Comparison of ENCODE assay signal across 12 cellular contexts in the genomic region with DNA sequence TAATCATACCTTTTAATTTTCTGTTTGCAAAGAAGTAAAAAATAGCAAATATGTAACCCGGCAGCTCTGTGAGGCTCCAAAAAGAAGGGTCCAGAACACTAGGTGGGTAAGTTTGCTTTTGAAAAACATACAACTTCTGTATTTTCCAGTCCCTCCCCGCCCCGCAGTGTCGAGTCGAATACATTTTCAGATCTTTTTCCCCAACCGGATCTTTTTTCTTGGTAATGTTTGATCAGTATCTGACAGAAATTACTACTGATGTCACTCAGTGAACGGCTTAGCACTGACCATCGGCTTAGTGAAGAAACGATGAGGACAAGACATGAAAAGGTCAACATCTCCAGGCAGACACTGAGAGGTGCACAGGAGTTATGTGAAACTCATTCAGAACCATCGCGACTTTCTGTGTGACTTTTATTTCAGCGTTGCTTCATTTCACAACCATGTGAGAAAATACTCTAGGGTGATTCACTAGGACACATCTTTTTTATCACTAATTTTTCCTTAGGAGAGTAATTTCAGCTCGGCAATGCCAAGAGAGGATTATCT. TPM values are rescaled to one million over a fixed set of nuclear protein-coding genes. Genes with fewer than 3 reads are reported as not detected.
DNase-seq lines count a peak whose midpoint lies in the region; ATAC-seq and TF ChIP-seq lines count a peak whose summit lies in the region.
"Had no signal": no experiment of that assay in that cellular context is flagged by ENCODE, and none has a peak within 500 bp of the region (broad histone marks: within the 10 kb centered on the region; RNA-seq: fewer than 3 reads in every experiment).

No MANE protein-coding gene starts in this region.

- H3K36me3 Mint-ChIP-seq in CD4-positive, alpha-beta T cell (ENCODE audit: low read depth): peaks cover 11% of the 10 kb centered on the region
- peaks cover 7 to 9% (median 8%) of the 10 kb centered on the region in 3 donors for H3K36me3 Mint-ChIP-seq in CD8-positive, alpha-beta memory T cell

- DNase-seq in CD4-positive, alpha-beta T cell: no peak
- DNase-seq in NT2/D1 (ENCODE audit: low read depth, low spot score) (no peak), tibial nerve (ENCODE audit: low spot score in 2 of 2) (no peak), NCI-H446 (lab: John Stamatoyannopoulos, UW) (no peak)
- DNase-seq in CD8-positive, alpha-beta memory T cell: no peak
- DNase-seq: naive thymus-derived CD4-positive, alpha-beta T cell; NCI-H82; stimulated activated CD4-positive, alpha-beta T cell treated with anti-CD3 and anti-CD28 coated beads, Interleukin-12 subunit alpha, Interleukin-12 subunit beta, amount 100 ng/mL, for 4 hours had no signal

- 60 to 61% methylated on average over 10 to 13 of the region's 13 CpGs for WGBS in gastroesophageal sphincter (ENCODE audit: low coverage in 1 of 2), 2 donors
- 82 to 87% methylated on average over 13 of the region's 13 CpGs for WGBS in tibial nerve, 2 donors

- peak overlapping the region; percentile 5 for H3K4me3 Mint-ChIP-seq in CD4-positive, alpha-beta T cell
- peak overlapping the region in 2 of 7 donors; percentile 14 to 35 for H3K4me3 Mint-ChIP-seq in CD8-positive, alpha-beta memory T cell

- TF ChIP-seq EP300 in gastroesophageal sphincter (IDR thresholded peaks at IDR 0.05): no peak
- TF ChIP-seq EP300 in tibial nerve (IDR thresholded peaks at IDR 0.05): no peak

- CTCF ChIA-PET in CD4-positive, alpha-beta T cell (lab: Charles Lee): no interaction called here
- CTCF ChIA-PET in CD8-positive, alpha-beta memory T cell (lab: Charles Lee): interaction anchor here (1.2 kb wide), 1 partner anchor 14 kb away, joined by 4 read pairs; no protein-coding TSS in a partner anchor

- no peak overlapping the region for H3K27ac Mint-ChIP-seq in CD4-positive, alpha-beta T cell
- peak overlapping the region in 1 of 8 donors; percentile 54 for H3K27ac Mint-ChIP-seq in CD8-positive, alpha-beta memory T cell
- H3K27ac Mint-ChIP-seq: naive thymus-derived CD4-positive, alpha-beta T cell had no signal

- H3K27me3 Mint-ChIP-seq in CD4-positive, alpha-beta T cell: peaks cover 55% of the 10 kb centered on the region
- peaks cover 45 to 48% of the 10 kb centered on the region in 2 donors for H3K27me3 Mint-ChIP-seq in CD8-positive, alpha-beta memory T cell

- ATAC-seq in CD4-positive, alpha-beta T cell (ENCODE audit: poor library complexity): no peak
- ATAC-seq in gastroesophageal sphincter (no peak), GM21381 (IDR thresholded peaks at IDR 0.05; ENCODE audit: unreplicated experiment) (no peak)
- ATAC-seq: naive thymus-derived CD4-positive, alpha-beta T cell had no signal

- POLR2A ChIA-PET in CD4-positive, alpha-beta T cell (lab: Charles Lee): interaction anchor here (1.0 kb wide), 1 partner anchor 12 kb away, joined by 4 read pairs; no protein-coding TSS in a partner anchor
- POLR2A ChIA-PET in CD8-positive, alpha-beta memory T cell (lab: Charles Lee): no interaction called here

- peaks cover 5% of the 10 kb centered on the region for H3K9me3 ChIP-seq in CD4-positive, alpha-beta T cell (ENCODE audit: control insufficient read depth, low read length)
- H3K9me3 ChIP-seq in NT2/D1 (ENCODE audit: insufficient read depth, low read length) (peaks cover 1% of the 10 kb centered on the region; the same call in 1 of the 2 replicates), gastroesophageal sphincter (no peaks in the 10 kb centered on the region), neuron (ENCODE audit: low read length) (no peaks in the 10 kb centered on the region), tibial nerve (no peaks in the 10 kb centered on the region)
- H3K9me3 ChIP-seq in CD8-positive, alpha-beta memory T cell (ENCODE audit: low read length): no peaks in the 10 kb centered on the region
- H3K9me3 ChIP-seq: SJSA1 had no signal

- intact Hi-C loops in CD4-positive, alpha-beta T cell (cut with DNase I, micrococcal nuclease): no loop called here

- TF ChIP-seq CTCF in CD4-positive, alpha-beta T cell (IDR thresholded peaks at IDR 0.05): no peak
- TF ChIP-seq CTCF in gastroesophageal sphincter (IDR thresholded peaks at IDR 0.05): no peak
- no peak for TF ChIP-seq CTCF in tibial nerve (IDR thresholded peaks at IDR 0.05)

- H3K4me1 ChIP-seq in NT2/D1 (ENCODE audit: insufficient read depth, insufficient read length) (no peaks in the 10 kb centered on the region), gastroesophageal sphincter (peaks cover 0 to 31% (median 6%) of the 10 kb centered on the region in 3 donors), neuron (ENCODE audit: insufficient read depth, low read length) (peaks cover 13% of the 10 kb centered on the region), tibial nerve (peaks cover 0 to 30% (median 22%) of the 10 kb centered on the region in 4 donors)
- peaks cover 15% of the 10 kb centered on the region for H3K4me1 ChIP-seq in CD8-positive, alpha-beta memory T cell (ENCODE audit: insufficient read depth, low read length)
- H3K4me1 ChIP-seq: SJSA1 had no signal

- H3K4me3 ChIP-seq in NT2/D1 (ENCODE audit: insufficient read length, low read depth) (peak overlapping the region; percentile 53), gastroesophageal sphincter (peak overlapping the region; percentile 31 to 62), neuron (ENCODE audit: low read length) (peak overlapping the region; percentile 36), tibial nerve (no peak overlapping the region)
- H3K4me3 ChIP-seq in CD8-positive, alpha-beta memory T cell (ENCODE audit: low read length): no peak overlapping the region
- H3K4me3 ChIP-seq: SJSA1 had no signal

- no peaks in the 10 kb centered on the region for H3K36me3 ChIP-seq in NT2/D1 (ENCODE audit: insufficient read depth, insufficient read length, low read length)
- peaks cover 0 to 2% of the 10 kb centered on the region in 2 donors for H3K36me3 ChIP-seq in gastroesophageal sphincter
- no peaks in the 10 kb centered on the region for H3K36me3 ChIP-seq in neuron (ENCODE audit: insufficient read depth, low read length)
- H3K36me3 ChIP-seq in CD8-positive, alpha-beta memory T cell (ENCODE audit: insufficient read depth, low read length): no peaks in the 10 kb centered on the region
- H3K36me3 ChIP-seq in tibial nerve: peaks cover 0 to 22% (median 0%) of the 10 kb centered on the region in 3 donors
- H3K36me3 ChIP-seq: SJSA1 had no signal

- H2AFZ ChIP-seq in neuron (ENCODE audit: low read depth, low read length): peak overlapping the region; percentile 53

- peaks cover 57% of the 10 kb centered on the region for H3K27me3 ChIP-seq in CD4-positive, alpha-beta T cell (ENCODE audit: control insufficient read depth, insufficient read depth, low read length)
- H3K27me3 ChIP-seq in NT2/D1 (ENCODE audit: insufficient read depth, insufficient read length) (peaks cover 86% of the 10 kb centered on the region), gastroesophageal sphincter (peaks cover 49% of the 10 kb centered on the region), neuron (ENCODE audit: insufficient read depth, low read length) (peaks cover 55% of the 10 kb centered on the region), tibial nerve (peaks cover 6 to 71% of the 10 kb centered on the region in 2 donors)
- H3K27me3 ChIP-seq in CD8-positive, alpha-beta memory T cell (ENCODE audit: insufficient read depth, low read length, poor library complexity, severe bottlenecking): peaks cover 42% of the 10 kb centered on the region

- no peaks in the 10 kb centered on the region for H3K9me3 Mint-ChIP-seq in CD4-positive, alpha-beta T cell
- H3K9me3 Mint-ChIP-seq in CD8-positive, alpha-beta memory T cell: no peaks in the 10 kb centered on the region

- H3K9ac ChIP-seq in NT2/D1 (ENCODE audit: insufficient read length, low read depth): no peak overlapping the region

- H3K4me1 Mint-ChIP-seq in CD4-positive, alpha-beta T cell (ENCODE audit: low read depth): peaks cover 21% of the 10 kb centered on the region
- peaks cover 12 to 21% (median 21%) of the 10 kb centered on the region in 3 donors for H3K4me1 Mint-ChIP-seq in CD8-positive, alpha-beta memory T cell

- TF ChIP-seq POLR2A in gastroesophageal sphincter (IDR thresholded peaks at IDR 0.05) (no peak), tibial nerve (IDR thresholded peaks at IDR 0.05) (no peak)

- no peak overlapping the region for H3K27ac ChIP-seq in CD4-positive, alpha-beta T cell (ENCODE audit: low read depth, low read length)
- H3K27ac ChIP-seq in gastroesophageal sphincter: peak overlapping the region in 2 of 4 donors; percentile 73 to 80
- H3K27ac ChIP-seq in CD8-positive, alpha-beta memory T cell (ENCODE audit: low read depth, low read length): no peak overlapping the region
- H3K27ac ChIP-seq in tibial nerve: no peak overlapping the region
- H3K27ac ChIP-seq: SJSA1 had no signal

RNA-seq across cellular contexts. Expression of gene ISL2, which starts 11.0 kb away (rescaled TPM):
- total RNA-seq in CD4-positive, alpha-beta T cell: not detected
- total RNA-seq in gastroesophageal sphincter (1 to 10 TPM; 2.6 to 6.3 (median 3.8) TPM), tibial nerve (not detected)
- total RNA-seq in CD8-positive, alpha-beta memory T cell: under 1 TPM; 0.15 to 0.22 TPM
- polyA plus RNA-seq in CD8-positive, alpha-beta memory T cell: not detected
- polyA plus RNA-seq: naive thymus-derived CD4-positive, alpha-beta T cell had no signal

RNA-seq across cellular contexts. Expression of gene ETFA, which starts 36.3 kb away (rescaled TPM):
- total RNA-seq in CD4-positive, alpha-beta T cell: 10 to 100 TPM; 11.4 to 15.2 TPM
- total RNA-seq in gastroesophageal sphincter: 100 to 1,000 TPM; 113 to 168 (median 137) TPM
- total RNA-seq in CD8-positive, alpha-beta memory T cell: 100 to 1,000 TPM; 176 to 178 TPM
- polyA plus RNA-seq in CD8-positive, alpha-beta memory T cell: 122 TPM
- 10 to 100 TPM; 59.2 to 96.9 (median 75.5) TPM for total RNA-seq in tibial nerve

Comparison
In these comparisons a context has a peak if more than half of its experiments do, and no peak if none do; other contexts are left out.
1. H3K4me3 ChIP-seq: peak in NT2/D1 (single experiment), gastroesophageal sphincter (2 of 2) and neuron (single experiment); none in CD8-positive, alpha-beta memory T cell (single experiment) and tibial nerve (0 of 4).